Comparison of ENCODE assay signal across 25 cellular contexts in genomic region chr17:16880121-16880842, GRCh38.
DNase-seq lines count a peak whose midpoint lies in the region; TF ChIP-seq lines count a peak whose summit lies in the region.
"Had no signal": no experiment of that assay in that cellular context is flagged by ENCODE, and none has a peak within 500 bp of the region (broad histone marks: within the 10 kb centered on the region; RNA-seq: fewer than 3 reads in every experiment).

No MANE protein-coding gene starts in this region.

- H3K4me1 Mint-ChIP-seq in H9 (0 out of 4 replicates have a peak, but pooled peaks cover 0 to 2% of the 10 kb centered on the region in 2 experiments), endodermal cell (no peaks in the 10 kb centered on the region)
- H3K4me1 Mint-ChIP-seq: CD14-positive monocyte; CD8-positive, alpha-beta memory T cell had no signal

- H3K4me2 ChIP-seq in H9 (ENCODE audit: insufficient read depth, insufficient read length, low read length), result no peak overlapping the region
- H3K4me2 ChIP-seq in neuronal stem cell (ENCODE audit: insufficient read depth, low read length, poor library complexity, severe bottlenecking), result no peak overlapping the region
- H3K4me2 ChIP-seq in GM23248 (ENCODE audit: unreplicated experiment), result no peak overlapping the region

- H3K23ac ChIP-seq in H9 (ENCODE audit: insufficient read length, low read depth, low read length), result no peak overlapping the region
- peak overlapping the region; percentile 31 for H3K23ac ChIP-seq in neuronal stem cell (ENCODE audit: low read depth, low read length, poor library complexity)

- no peak overlapping the region for H2BK15ac ChIP-seq in H9 (ENCODE audit: low read depth, low read length)
- H2BK15ac ChIP-seq in neuronal stem cell (ENCODE audit: low read length), result no peak overlapping the region

- H2BK120ac ChIP-seq in H9 (ENCODE audit: low read depth, low read length, poor library complexity, severe bottlenecking) (no peak overlapping the region), neuronal stem cell (ENCODE audit: low read depth, low read length) (no peak overlapping the region)

- intact Hi-C loops in vagina (cut with DNase I), result no loop called here

- H3K23me2 ChIP-seq in H9 (ENCODE audit: insufficient read length, low read depth, low read length, poor library complexity, severe bottlenecking), result peaks cover 2% of the 10 kb centered on the region

- H3K4me3 Mint-ChIP-seq in H9, result no peak overlapping the region
- H3K4me3 Mint-ChIP-seq in endodermal cell, result no peak overlapping the region
- H3K4me3 Mint-ChIP-seq: CD14-positive monocyte; CD8-positive, alpha-beta memory T cell had no signal

- peak; percentile 37 for DNase-seq in H9
- DNase-seq in endodermal cell, result peak; percentile 47
- no peak for DNase-seq in neuronal stem cell (ENCODE audit: low spot score)
- DNase-seq in vagina (ENCODE audit: extremely low spot score in 2 of 2), result peak; percentile 58 to 89
- no peak for DNase-seq in kidney glomerular epithelial cell (lab: John Stamatoyannopoulos, UW)
- DNase-seq in GM23248, result no peak
- no peak for DNase-seq in AML-193 (lab: John Stamatoyannopoulos, UW)
- DNase-seq: BE2C; CD8-positive, alpha-beta memory T cell; DMS 273 treated with DMSO at 0.1 percent for 48 hours; DMS79; EL; GDM1; Karpas-422; NCI-H1092 treated with DMSO at 0.1 percent for 48 hours; NCI-H1436 treated with DMSO at 0.1 percent for 48 hours; NCI-H1930; NCI-H2107; NCI-H446; NCI-H524 treated with DMSO at 0.1 percent for 48 hours; NCI-H774 had no signal

- in situ Hi-C loops in GM23248 (cut with MboI), result no loop called here

- H2BK12ac ChIP-seq in H9 (ENCODE audit: insufficient read length, low read depth, low read length), result no peak overlapping the region
- no peak overlapping the region for H2BK12ac ChIP-seq in neuronal stem cell (ENCODE audit: low read length)

- no peaks in the 10 kb centered on the region for H3K27me3 Mint-ChIP-seq in H9 (ENCODE audit: low read depth)
- no peaks in the 10 kb centered on the region for H3K27me3 Mint-ChIP-seq in endodermal cell (ENCODE audit: insufficient read depth)

- H3K79me2 ChIP-seq in H9 (ENCODE audit: insufficient read depth, low read length) (no peaks in the 10 kb centered on the region), GM23248 (ENCODE audit: insufficient read depth) (no peaks in the 10 kb centered on the region)

- H3K9me3 ChIP-seq in H9 (ENCODE audit: control insufficient read depth, low read depth, low read length), result no peaks in the 10 kb centered on the region
- H3K9me3 ChIP-seq in endodermal cell (ENCODE audit: control insufficient read depth, low read length), result peaks cover 9% of the 10 kb centered on the region
- peaks cover 0 to 3% of the 10 kb centered on the region in 2 donors for H3K9me3 ChIP-seq in neuronal stem cell (replicated peaks in 1 of 2; ENCODE audit: control insufficient read depth in 2 of 2, insufficient read depth in 1 of 2, low read depth in 1 of 2, low read length in 2 of 2)
- no peaks in the 10 kb centered on the region for H3K9me3 ChIP-seq in vagina
- H3K9me3 ChIP-seq in GM23248 (ENCODE audit: low read depth), result no peaks in the 10 kb centered on the region
- H3K9me3 ChIP-seq: BE2C had no signal

- H4K8ac ChIP-seq in H9 (replicated peaks; ENCODE audit: insufficient read length, low read depth, low read length) (no peak overlapping the region), neuronal stem cell (ENCODE audit: low read depth, low read length) (no peak overlapping the region)

- H3T11ph ChIP-seq in H9 (ENCODE audit: low read length), result no peak overlapping the region

- H4K91ac ChIP-seq in H9 (ENCODE audit: insufficient read length, low read depth, low read length) (no peak overlapping the region), neuronal stem cell (ENCODE audit: low read depth, low read length, poor library complexity) (no peak overlapping the region)

- no peak overlapping the region for H3K9ac ChIP-seq in H9 (ENCODE audit: extremely low read depth, insufficient read length, low read length)
- no peak overlapping the region for H3K9ac ChIP-seq in endodermal cell (ENCODE audit: extremely low read depth, low read length, poor library complexity, severe bottlenecking)
- no peak overlapping the region for H3K9ac ChIP-seq in neuronal stem cell (ENCODE audit: low read depth, low read length, poor library complexity)
- H3K9ac ChIP-seq in GM23248, result no peak overlapping the region

- H3K4ac ChIP-seq in H9 (ENCODE audit: low read depth, low read length), result no peak overlapping the region
- H3K4ac ChIP-seq in neuronal stem cell (ENCODE audit: low read length), result no peak overlapping the region

- TF ChIP-seq CTCF in H9 (conservative IDR thresholded peaks at IDR 0.05), result no peak
- TF ChIP-seq CTCF in endodermal cell (conservative IDR thresholded peaks at IDR 0.05), result no peak
- no peak for TF ChIP-seq CTCF in vagina (IDR thresholded peaks at IDR 0.05)

- H3K9me3 Mint-ChIP-seq in H9 (peaks cover 0 to 8% of the 10 kb centered on the region in 2 experiments; a peak in 1 of 5 replicates), endodermal cell (peaks cover 9% of the 10 kb centered on the region)

- H3K27ac ChIP-seq in H9 (ENCODE audit: insufficient read length, low read depth, low read length), result no peak overlapping the region
- no peak overlapping the region for H3K27ac ChIP-seq in endodermal cell (ENCODE audit: low read depth, low read length)
- no peak overlapping the region for H3K27ac ChIP-seq in neuronal stem cell (replicated peaks; ENCODE audit: low read length)
- H3K27ac ChIP-seq in vagina, result no peak overlapping the region
- H3K27ac ChIP-seq in GM23248, result no peak overlapping the region
- H3K27ac ChIP-seq: HL-60, SJCRH30 had no signal

- H3K79me1 ChIP-seq in H9 (ENCODE audit: insufficient read depth, low read depth, low read length, poor library complexity, severe bottlenecking), result no peaks in the 10 kb centered on the region
- H3K79me1 ChIP-seq in neuronal stem cell (ENCODE audit: low read depth, low read length), result no peaks in the 10 kb centered on the region

- H3K18ac ChIP-seq in H9 (ENCODE audit: insufficient read length, low read depth, low read length), result no peak overlapping the region
- H3K18ac ChIP-seq in neuronal stem cell (ENCODE audit: low read length), result peak overlapping the region; percentile 48

- H3F3A ChIP-seq in GM23248 (ENCODE audit: insufficient read depth), result no peaks in the 10 kb centered on the region

- no peak overlapping the region for H2BK20ac ChIP-seq in H9 (ENCODE audit: low read depth, low read length, poor library complexity, severe bottlenecking)

- H3K4me3 ChIP-seq in endodermal cell (ENCODE audit: low read length), result no peak overlapping the region
- peak overlapping the region in 1 of 2 donors; percentile 28 for H3K4me3 ChIP-seq in neuronal stem cell (ENCODE audit: low read length in 2 of 2)
- H3K4me3 ChIP-seq in vagina, result no peak overlapping the region
- no peak overlapping the region for H3K4me3 ChIP-seq in GM23248
- H3K4me3 ChIP-seq: GM12878, SJCRH30 had no signal

- H3K14ac ChIP-seq in H9 (ENCODE audit: insufficient read depth, low read length) (no peak overlapping the region), neuronal stem cell (ENCODE audit: low read length) (no peak overlapping the region)

- no peaks in the 10 kb centered on the region for H4K20me1 ChIP-seq in H9 (ENCODE audit: control insufficient read depth, insufficient read depth, insufficient read length)
- H4K20me1 ChIP-seq in GM23248 (ENCODE audit: insufficient read depth), result no peaks in the 10 kb centered on the region

- H2BK5ac ChIP-seq in H9 (ENCODE audit: insufficient read length, low read length), result no peak overlapping the region
- H2BK5ac ChIP-seq in neuronal stem cell (ENCODE audit: low read length), result no peak overlapping the region

- H3K4me1 ChIP-seq in H9 (ENCODE audit: insufficient read depth, low read length), result no peaks in the 10 kb centered on the region
- no peaks in the 10 kb centered on the region for H3K4me1 ChIP-seq in endodermal cell (ENCODE audit: control insufficient read depth, insufficient read depth, low read length)
- H3K4me1 ChIP-seq in neuronal stem cell (ENCODE audit: control insufficient read depth in 2 of 2, insufficient read depth in 1 of 2, low read depth in 1 of 2, low read length in 2 of 2), result no peaks in the 10 kb centered on the region
- H3K4me1 ChIP-seq in vagina, result no peaks in the 10 kb centered on the region
- no peaks in the 10 kb centered on the region for H3K4me1 ChIP-seq in GM23248 (ENCODE audit: insufficient read depth)
- H3K4me1 ChIP-seq: BE2C, SJCRH30 had no signal

- TF ChIP-seq POLR2A in vagina (IDR thresholded peaks at IDR 0.05), result no peak

- no peak overlapping the region for H4K5ac ChIP-seq in H9 (ENCODE audit: insufficient read length, low read depth, low read length)

- H2AFZ ChIP-seq in H9 (ENCODE audit: low read length) (no peak overlapping the region), neuronal stem cell (ENCODE audit: low read length) (no peak overlapping the region), GM23248 (no peak overlapping the region)

- no peaks in the 10 kb centered on the region for H3K9me2 ChIP-seq in GM23248 (ENCODE audit: insufficient read depth)

- H3K36me3 Mint-ChIP-seq in H9 (ENCODE audit: insufficient read depth in 1 of 3, low read depth in 3 of 3) (peaks cover 0 to 1% (median 0%) of the 10 kb centered on the region in 3 experiments; a peak in 1 of 7 replicates), endodermal cell (ENCODE audit: low read depth) (no peaks in the 10 kb centered on the region)
- H3K36me3 Mint-ChIP-seq: CD14-positive monocyte; CD8-positive, alpha-beta memory T cell had no signal

- WGBS in H9 (ENCODE audit: extremely low coverage, insufficient read length, low lambda C conversion rate), result no CpG with 5 or more reads among the region's 16 CpGs
- 94 to 100% methylated on average over 1 to 15 of the region's 16 CpGs for WGBS in endodermal cell (ENCODE audit: insufficient coverage in 1 of 2, insufficient read length in 1 of 2), 2 experiments
- no CpG with 5 or more reads among the region's 16 CpGs for WGBS in neuronal stem cell (ENCODE audit: extremely low coverage in 2 of 2, insufficient read length in 2 of 2, insufficient replicate concordance in 1 of 2), 2 donors
- WGBS in GM23248 (ENCODE audit: low coverage in 1 of 2, low lambda C conversion rate in 2 of 2, missing lambda C conversion rate in 2 of 2), 2 experiments, result 62 to 67% methylated on average over 16 of the region's 16 CpGs

- H2AK5ac ChIP-seq in H9 (ENCODE audit: insufficient read length, low read length) (no peak overlapping the region), neuronal stem cell (ENCODE audit: low read depth, low read length) (peak overlapping the region; percentile 56)

- H3K36me3 ChIP-seq in endodermal cell (ENCODE audit: control insufficient read depth, insufficient read depth, low read length) (no peaks in the 10 kb centered on the region), neuronal stem cell (replicated peaks in 1 of 2; ENCODE audit: control insufficient read depth in 2 of 2, insufficient read depth in 2 of 2, low read length in 2 of 2) (no peaks in the 10 kb centered on the region), vagina (no peaks in the 10 kb centered on the region), GM23248 (ENCODE audit: low read depth) (no peaks in the 10 kb centered on the region)
- H3K36me3 ChIP-seq: BE2C, SJCRH30 had no signal

- H3K27me3 ChIP-seq in H9 (ENCODE audit: insufficient read depth, low read length) (no peaks in the 10 kb centered on the region), endodermal cell (ENCODE audit: control insufficient read depth, insufficient read depth, low read length, poor library complexity, severe bottlenecking) (no peaks in the 10 kb centered on the region), neuronal stem cell (ENCODE audit: control insufficient read depth in 3 of 3, insufficient read depth in 3 of 3, low read depth in 1 of 3, low read length in 3 of 3) (no peaks in the 10 kb centered on the region), vagina (no peaks in the 10 kb centered on the region), GM23248 (replicated peaks; ENCODE audit: insufficient read depth) (peaks cover 4% of the 10 kb centered on the region; the same call in 1 of the 2 replicates)
- H3K27me3 ChIP-seq: BE2C had no signal

- H3K27ac Mint-ChIP-seq in H9 (no peak overlapping the region; a peak in 1 of 7 replicates), endodermal cell (no peak overlapping the region)
- H3K27ac Mint-ChIP-seq: CD14-positive monocyte; CD8-positive, alpha-beta memory T cell had no signal

- no peak overlapping the region for H3K56ac ChIP-seq in H9 (ENCODE audit: insufficient read length, low read depth, low read length)

Comparison
In these comparisons a context has a peak if more than half of its experiments do, and no peak if none do; other contexts are left out.
1. DNase-seq: peak in H9 (single experiment), endodermal cell (single experiment) and vagina (2 of 2); none in neuronal stem cell (single experiment), kidney glomerular epithelial cell (single experiment), GM23248 (single experiment) and AML-193 (0 of 2).